Comparison of ENCODE assay signal across 7 cellular contexts in the genomic region with DNA sequence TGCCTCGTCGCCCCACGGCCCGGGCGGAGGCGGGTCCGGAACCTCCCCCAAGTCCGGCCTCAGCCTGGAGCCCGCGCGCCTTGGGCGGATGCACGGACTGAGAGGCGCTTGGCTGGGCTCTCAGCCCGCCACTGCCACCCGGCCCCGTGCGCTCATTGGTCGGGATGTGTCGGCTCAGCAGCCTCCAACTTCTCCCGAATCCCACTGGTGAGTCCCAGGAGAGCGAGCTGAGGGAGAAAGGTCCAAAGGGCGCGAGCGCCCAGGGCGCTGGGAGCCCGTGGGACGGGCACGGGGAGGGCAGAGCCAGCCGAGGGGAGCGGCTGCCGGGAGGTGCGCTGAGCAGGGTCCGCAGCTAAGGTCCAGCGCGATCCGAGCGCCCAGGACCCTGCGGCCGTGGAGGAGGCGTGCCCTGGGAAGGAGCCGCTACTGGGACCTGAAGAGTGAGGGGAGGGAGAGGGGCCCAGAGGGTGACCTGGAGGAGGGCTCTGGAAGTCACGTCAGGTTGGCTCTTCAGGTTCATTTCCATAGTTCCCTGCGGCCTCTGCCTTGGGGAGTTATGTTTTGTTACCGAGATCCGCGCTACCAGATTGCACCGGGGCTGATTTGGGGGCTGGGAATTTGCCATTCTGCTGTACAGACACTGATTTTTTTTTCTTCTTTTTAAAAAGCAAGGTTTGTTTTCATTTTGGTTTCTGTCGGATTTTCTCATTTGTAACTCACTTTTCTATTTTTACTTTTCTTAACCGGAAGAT. TPM values are rescaled to one million over a fixed set of nuclear protein-coding genes. Genes with fewer than 3 reads are reported as not detected.
DNase-seq lines count a peak whose midpoint lies in the region; ATAC-seq and TF ChIP-seq lines count a peak whose summit lies in the region.

Gene MME (plus strand): TSS at position 525 of the 752 bp plus-strand sequence. CDS start 3,849 bp downstream, outside the sequence.

- H3K4me3 ChIP-seq in GM23338 (peak within 1 kb of the TSS; percentile 80), OCI-LY7 (ENCODE audit: low read depth, low read length, poor library complexity, severe bottlenecking) (peak within 1 kb of the TSS; percentile 98), mesodermal cell (ENCODE audit: extremely low read depth, insufficient read depth, low read length, poor library complexity, severe bottlenecking) (peak within 1 kb of the TSS; percentile 72), upper lobe of right lung (peak within 1 kb of the TSS; percentile 59)

- peaks cover 25% of the 10 kb centered on the region for H3K4me1 Mint-ChIP-seq in GM23338
- peaks cover 15% of the 10 kb centered on the region for H3K4me1 Mint-ChIP-seq in endothelial cell (ENCODE audit: unreplicated experiment)

- BruUV-seq in OCI-LY7 (replicated peaks; lab: Mats Ljungman, UMichigan): no TSS peak

- H4K20me1 ChIP-seq in GM23338 (replicated peaks; ENCODE audit: insufficient read depth): no peaks in the 10 kb centered on the region
- no peaks in the 10 kb centered on the region for H4K20me1 ChIP-seq in OCI-LY7 (ENCODE audit: insufficient read depth, low read length)

- no peaks in the 10 kb centered on the region for H3K27me3 ChIP-seq in GM23338 (ENCODE audit: insufficient read depth)
- H3K27me3 ChIP-seq in upper lobe of right lung: peaks cover 17% of the 10 kb centered on the region

- peaks cover 16% of the 10 kb centered on the region; the same call in 1 of the 2 replicates for H3K9me3 ChIP-seq in OCI-LY7 (ENCODE audit: low read length)
- H3K9me3 ChIP-seq in mesodermal cell (ENCODE audit: control insufficient read depth, low read length): no peaks in the 10 kb centered on the region
- H3K9me3 ChIP-seq in upper lobe of right lung: no peaks in the 10 kb centered on the region

- ATAC-seq in GM23338 (peak; percentile 95), upper lobe of right lung (peak; percentile 91), GM18873 (IDR thresholded peaks at IDR 0.05; ENCODE audit: low FRiP score, unreplicated experiment) (no peak), GM21447 (IDR thresholded peaks at IDR 0.05; ENCODE audit: unreplicated experiment) (no peak)

- CTCF ChIA-PET in OCI-LY7 (lab: Charles Lee; ENCODE audit: unreplicated experiment): no interaction called here

- H3K36me3 ChIP-seq in GM23338 (ENCODE audit: insufficient read depth) (0 out of 2 replicates have a peak, but pooled peaks cover 2% of the 10 kb centered on the region), OCI-LY7 (ENCODE audit: insufficient read depth, low read length) (peaks cover 19% of the 10 kb centered on the region), mesodermal cell (ENCODE audit: control insufficient read depth, insufficient read depth, low read length) (peaks cover 3% of the 10 kb centered on the region), upper lobe of right lung (no peaks in the 10 kb centered on the region)

- 0 to 1% methylated on average over 25 to 43 of the region's 50 CpGs for WGBS in mesodermal cell (ENCODE audit: insufficient coverage in 2 of 2), 2 experiments

- H3K9me2 ChIP-seq in GM23338 (ENCODE audit: insufficient read depth): no peaks in the 10 kb centered on the region
- H3K9me2 ChIP-seq in OCI-LY7 (ENCODE audit: insufficient read depth, low read length): no peaks in the 10 kb centered on the region

- H3K4me3 Mint-ChIP-seq in GM23338 (peak within 1 kb of the TSS; percentile 77), endothelial cell (ENCODE audit: unreplicated experiment) (peak within 1 kb of the TSS; percentile 91)

- DNase-seq in GM23338 (ENCODE audit: low spot score): peak; percentile 94
- peak; percentile 78 for DNase-seq in OCI-LY7 (ENCODE audit: low spot score)
- peak; percentile 63 for DNase-seq in endothelial cell (ENCODE audit: low spot score)
- DNase-seq in upper lobe of right lung: peak; percentile 77

- H3K27ac ChIP-seq in GM23338 (ENCODE audit: low read depth): peak within 1 kb of the TSS; percentile 77
- peak within 1 kb of the TSS; percentile 77 for H3K27ac ChIP-seq in OCI-LY7 (ENCODE audit: low read depth, low read length, poor library complexity, severe bottlenecking)
- no peak within 1 kb of the TSS for H3K27ac ChIP-seq in mesodermal cell (ENCODE audit: low read depth, low read length, severe bottlenecking)
- peak within 1 kb of the TSS; percentile 63 for H3K27ac ChIP-seq in upper lobe of right lung

- H3K79me2 ChIP-seq in GM23338 (replicated peaks; ENCODE audit: insufficient read depth) (peaks cover 30% of the 10 kb centered on the region), OCI-LY7 (ENCODE audit: insufficient read depth, low read depth, low read length) (peaks cover 51% of the 10 kb centered on the region)

- no peaks in the 10 kb centered on the region; the same call in 1 of the 2 replicates for H3F3A ChIP-seq in GM23338 (replicated peaks; ENCODE audit: low read depth)

- POLR2A ChIA-PET in OCI-LY7 (lab: Charles Lee): interaction anchor here (0.6 to 2.5 kb wide), 12 partner anchors 10 to 132 kb away, joined by 3 to 18 read pairs (median 4); no protein-coding TSS in a partner anchor

- H3K36me3 Mint-ChIP-seq in GM23338 (ENCODE audit: low read depth): no peaks in the 10 kb centered on the region; the same call in 2 of the 3 replicates
- H3K36me3 Mint-ChIP-seq in endothelial cell (ENCODE audit: low read depth, unreplicated experiment): no peaks in the 10 kb centered on the region

- peaks cover 9% of the 10 kb centered on the region; the same call in 2 of the 3 replicates for H3K9me3 Mint-ChIP-seq in GM23338
- H3K9me3 Mint-ChIP-seq in endothelial cell (ENCODE audit: unreplicated experiment): no peaks in the 10 kb centered on the region

- H3K27ac Mint-ChIP-seq in GM23338: peak within 1 kb of the TSS; percentile 81
- peak within 1 kb of the TSS; percentile 55 for H3K27ac Mint-ChIP-seq in endothelial cell (ENCODE audit: unreplicated experiment)

- H2AFZ ChIP-seq in GM23338: peak within 1 kb of the TSS; percentile 97
- H2AFZ ChIP-seq in OCI-LY7 (ENCODE audit: low read length): peak within 1 kb of the TSS; percentile 92

- H3K4me1 ChIP-seq in GM23338 (ENCODE audit: insufficient read depth) (peaks cover 28% of the 10 kb centered on the region), OCI-LY7 (ENCODE audit: insufficient read depth, low read length, poor library complexity, severe bottlenecking) (peaks cover 33% of the 10 kb centered on the region), mesodermal cell (ENCODE audit: control insufficient read depth, insufficient read depth, low read length, poor library complexity, severe bottlenecking) (peaks cover 12% of the 10 kb centered on the region), upper lobe of right lung (no peaks in the 10 kb centered on the region)

- peak within 1 kb of the TSS; percentile 90 for H3K4me2 ChIP-seq in GM23338
- peak within 1 kb of the TSS; percentile 84 for H3K4me2 ChIP-seq in OCI-LY7 (ENCODE audit: low read length)

- no peak for TF ChIP-seq CTCF in GM23338 (conservative IDR thresholded peaks at IDR 0.05; ENCODE audit: low read depth in 2 of 2)
- TF ChIP-seq CTCF in OCI-LY7 (conservative IDR thresholded peaks at IDR 0.05; ENCODE audit: low read length): no peak
- no peak for TF ChIP-seq CTCF in endothelial cell (IDR thresholded peaks at IDR 0.05; ENCODE audit: unreplicated experiment)
- no peak for TF ChIP-seq CTCF in upper lobe of right lung (IDR thresholded peaks at IDR 0.05)

- H3K27me3 Mint-ChIP-seq in GM23338 (ENCODE audit: insufficient read depth, low read depth, poor library complexity) (peaks cover 9% of the 10 kb centered on the region), endothelial cell (ENCODE audit: unreplicated experiment) (no peaks in the 10 kb centered on the region)

- intact Hi-C loops in OCI-LY7 (cut with micrococcal nuclease; ENCODE audit: unreplicated experiment) (loop anchor here (1.0 to 5.0 kb wide), 3 partner anchors 31 to 792 kb away; partner anchors contain the start of gene GMPS), upper lobe of right lung (cut with DNase I) (no loop called here)

TF ChIP-seq in GM23338, 12 proteins besides CTCF, POLR2A, EP300 and RAD21:
- TF ChIP-seq CREB1 (CRISPR knock-in tag; IDR thresholded peaks at IDR 0.05; ENCODE audit: low read depth): peak; percentile 35
- TF ChIP-seq POLR2AphosphoS5 (IDR thresholded peaks at IDR 0.05; ENCODE audit: low read depth): peak; percentile 81
- TF ChIP-seq EZH2 (IDR thresholded peaks at IDR 0.05; ENCODE audit: low read depth, unreplicated experiment): no peak
TF ChIP-seq in GM23338: peak in this region for 2.

RNA-seq across cellular contexts. Expression of gene MME, which starts in this region (rescaled TPM):
- 32.6 and 76.7 TPM in 2 replicates for total RNA-seq in GM23338 (2014; rRNA removed; shearing (Covaris generic))
- polyA plus RNA-seq in GM23338 (2016; fragmentation: Nextera tagmentation; extraction: Ambion mirVana): 9.8 and 15.2 TPM in 2 replicates
- total RNA-seq in OCI-LY7 (2014; rRNA removed; shearing (Covaris generic)): 118 TPM in 2 replicates
- 84.4 and 117 TPM in 2 replicates for total RNA-seq in OCI-LY7 (2022)
- total RNA-seq in endothelial cell (ENCODE audit: unreplicated experiment): 4.7 TPM
- 39.8 TPM for polyA plus RNA-seq in mesodermal cell (2013, experiment 1 of 2)
- polyA plus RNA-seq in mesodermal cell (2013, experiment 2 of 2): 43.8 TPM
- 79.1 TPM for total RNA-seq in upper lobe of right lung

Comparison
In these comparisons a context has a peak if more than half of its experiments do, and no peak if none do; other contexts are left out.
1. ATAC-seq: peak in GM23338 (single experiment) and upper lobe of right lung (single experiment); none in GM18873 (single experiment) and GM21447 (single experiment).
2. Peak in every context shown above with its lines, with median percentiles within 50 percentile points of each other: DNase-seq and H3K4me3 ChIP-seq.